In the genomic region with DNA sequence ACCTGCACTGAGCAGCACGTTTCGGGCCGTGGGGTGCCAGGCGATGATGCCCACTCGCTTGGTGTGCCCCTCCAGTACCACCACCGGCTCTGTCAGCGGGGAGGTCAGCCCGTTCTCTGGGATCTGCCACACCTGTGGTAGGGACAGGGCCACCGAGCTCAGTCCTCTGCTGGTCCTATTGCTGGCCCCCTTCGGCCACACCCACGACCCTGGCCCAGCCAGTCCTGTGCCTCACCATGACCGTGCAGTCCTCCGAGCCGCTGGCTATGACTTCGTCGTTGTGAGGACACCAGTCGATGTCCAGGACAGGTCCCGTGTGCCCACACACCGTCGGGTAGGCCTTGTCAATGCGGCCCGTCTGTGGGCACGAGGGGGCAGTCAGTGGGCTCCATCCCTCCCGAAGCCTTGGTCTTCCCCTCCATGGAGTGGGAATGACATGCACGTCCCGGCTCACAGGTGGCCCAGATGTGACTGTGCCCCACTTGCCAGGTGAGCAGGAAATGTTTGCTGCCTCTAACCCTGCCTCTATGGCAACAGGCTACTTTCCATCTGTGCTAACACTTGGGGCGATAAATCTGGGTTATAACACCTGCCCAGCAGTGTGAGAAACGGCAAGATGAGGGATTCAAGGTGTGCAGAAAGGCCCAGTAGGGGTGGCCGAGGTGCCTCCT, we compare ENCODE assay signal across 12 cellular contexts. TPM values are rescaled to one million over a fixed set of nuclear protein-coding genes. Genes with fewer than 3 reads are reported as not detected.
A peak's percentile ranks its signal among the peaks of the same experiment; 100 is the strongest.
DNase-seq lines count a peak whose midpoint lies in the region; ATAC-seq and TF ChIP-seq lines count a peak whose summit lies in the region.
"Had no signal": no experiment of that assay in that cellular context is flagged by ENCODE, and none has a peak within 500 bp of the region (broad histone marks: within the 10 kb centered on the region; RNA-seq: fewer than 3 reads in every experiment).

No MANE protein-coding gene starts in this region.

- TF ChIP-seq CTCF in A673 (conservative IDR thresholded peaks at IDR 0.05; ENCODE audit: low read depth, low read length) (no peak), HFF-Myc (IDR thresholded peaks at IDR 0.05; ENCODE audit: low read depth, low read length, missing control alignments) (no peak)

- no peak overlapping the region for H3K4me3 Mint-ChIP-seq in activated naive CD8-positive, alpha-beta T cell treated with anti-CD3 and anti-CD28 coated beads, Interleukin-2, amount 10 ng/mL, durations not matched to agents 7 days and 5 days

- H3K4me3 ChIP-seq in A673 (ENCODE audit: low read depth, low read length, poor library complexity, severe bottlenecking) (peak overlapping the region; percentile 80), HFF-Myc (replicated peaks; ENCODE audit: low read depth, low read length) (peak overlapping the region; percentile 75; the same call in 1 of the 2 replicates), mesodermal cell (ENCODE audit: extremely low read depth, insufficient read depth, low read length, poor library complexity, severe bottlenecking) (peak overlapping the region; percentile 89)

- H3K27ac Mint-ChIP-seq in activated naive CD8-positive, alpha-beta T cell treated with anti-CD3 and anti-CD28 coated beads, Interleukin-2, amount 10 ng/mL, durations not matched to agents 7 days and 5 days, result peak overlapping the region; percentile 87

- peaks cover 46% of the 10 kb centered on the region for H3K4me1 Mint-ChIP-seq in activated naive CD8-positive, alpha-beta T cell treated with anti-CD3 and anti-CD28 coated beads, Interleukin-2, amount 10 ng/mL, durations not matched to agents 7 days and 5 days

- no peak for ATAC-seq in activated naive CD8-positive, alpha-beta T cell treated with anti-CD3 and anti-CD28 coated beads, Interleukin-2, amount 10 ng/mL, durations not matched to agents 7 days and 5 days (ENCODE audit: low read depth)
- ATAC-seq in HG02763 (IDR thresholded peaks at IDR 0.05; ENCODE audit: unreplicated experiment) (no peak), HG03457 (IDR thresholded peaks at IDR 0.05; ENCODE audit: unreplicated experiment) (no peak)

- H3K36me3 ChIP-seq in A673 (ENCODE audit: insufficient read depth, low read length, poor library complexity, severe bottlenecking) (peaks cover 18% of the 10 kb centered on the region), mesodermal cell (ENCODE audit: control insufficient read depth, insufficient read depth, low read length) (peaks cover 49% of the 10 kb centered on the region)

- peaks cover 14% of the 10 kb centered on the region for H3K36me3 Mint-ChIP-seq in activated naive CD8-positive, alpha-beta T cell treated with anti-CD3 and anti-CD28 coated beads, Interleukin-2, amount 10 ng/mL, durations not matched to agents 7 days and 5 days

- H3K9me3 ChIP-seq in A673 (ENCODE audit: low read depth, low read length, poor library complexity, severe bottlenecking) (no peaks in the 10 kb centered on the region), mesodermal cell (ENCODE audit: control insufficient read depth, low read length) (no peaks in the 10 kb centered on the region)

- TSS peak; percentile 55 for BruUV-seq in A673 (replicated peaks; lab: Mats Ljungman, UMichigan)

- intact Hi-C loops in A673 (cut with micrococcal nuclease; ENCODE audit: unreplicated experiment), result no loop called here

- CTCF ChIA-PET in A673 (lab: Charles Lee), result interaction anchor here (0.6 kb wide), 1 partner anchor 142 kb away, joined by 7 read pairs; a partner anchor contains a TSS

- H3K27ac ChIP-seq in A673 (ENCODE audit: low read depth, low read length, poor library complexity, severe bottlenecking), result no peak overlapping the region
- H3K27ac ChIP-seq in mesodermal cell (ENCODE audit: low read depth, low read length, severe bottlenecking), result no peak overlapping the region
- no peak overlapping the region for H3K27ac ChIP-seq in substantia nigra (ENCODE audit: low read depth, low read length, poor library complexity, severe bottlenecking)

- H3K27me3 ChIP-seq in A673 (replicated peaks; ENCODE audit: insufficient read depth, low read depth, low read length, poor library complexity), result no peaks in the 10 kb centered on the region

- DNase-seq in A673 (ENCODE audit: low spot score) (no peak), HFF-Myc (ENCODE audit: extremely low read depth, low read depth) (no peak), occipital lobe (lab: John Stamatoyannopoulos, UW) (no peak), substantia nigra (lab: John Stamatoyannopoulos, UW) (no peak)
- no peak for DNase-seq in activated naive CD8-positive, alpha-beta T cell treated with anti-CD3 and anti-CD28 coated beads, Interleukin-2, amount 10 ng/mL, durations not matched to agents 7 days and 5 days
- DNase-seq: Kasumi-1 had no signal

- WGBS in mesodermal cell (ENCODE audit: insufficient coverage in 2 of 2), 2 experiments, result 96 to 97% methylated on average over 23 to 28 of the region's 29 CpGs

- no peaks in the 10 kb centered on the region for H3K9me3 Mint-ChIP-seq in activated naive CD8-positive, alpha-beta T cell treated with anti-CD3 and anti-CD28 coated beads, Interleukin-2, amount 10 ng/mL, durations not matched to agents 7 days and 5 days

- POLR2A ChIA-PET in A673 (lab: Charles Lee; ENCODE audit: low non-redundant PET), result no interaction called here
- POLR2A ChIA-PET in activated naive CD8-positive, alpha-beta T cell treated with anti-CD3 and anti-CD28 coated beads, Interleukin-2, amount 10 ng/mL, durations not matched to agents 7 days and 5 days (lab: Charles Lee), result interaction anchor here (1.4 to 16.3 kb wide), 7 partner anchors 11 to 42 kb away, joined by 4 to 491 read pairs (median 6); a partner anchor contains a TSS

- H3K4me1 ChIP-seq in A673 (ENCODE audit: insufficient read depth, low read length, poor library complexity, severe bottlenecking) (peaks cover 5% of the 10 kb centered on the region), mesodermal cell (ENCODE audit: control insufficient read depth, insufficient read depth, low read length, poor library complexity, severe bottlenecking) (peaks cover 2% of the 10 kb centered on the region)

- H3K27me3 Mint-ChIP-seq in activated naive CD8-positive, alpha-beta T cell treated with anti-CD3 and anti-CD28 coated beads, Interleukin-2, amount 10 ng/mL, durations not matched to agents 7 days and 5 days, result no peaks in the 10 kb centered on the region

RNA-seq across cellular contexts. Expression of a gene that starts 1.4 kb away (rescaled TPM):
- total RNA-seq in A673 (2021), result 92.5 and 96.6 TPM in 2 replicates
- total RNA-seq in activated naive CD8-positive, alpha-beta T cell treated with anti-CD3 and anti-CD28 coated beads, Interleukin-2, amount 10 ng/mL, durations not matched to agents 7 days and 5 days, result 100 to 1,000 TPM; 168 to 195 TPM
- 109 TPM for polyA plus RNA-seq in mesodermal cell (2013, experiment 1 of 2)
- polyA plus RNA-seq in mesodermal cell (2013, experiment 2 of 2), result 83.0 TPM
- total RNA-seq in occipital lobe, result 23.4 TPM

RNA-seq across cellular contexts. Expression of a gene that starts 4.4 kb away (rescaled TPM):
- total RNA-seq in A673 (2021) (0.56 and 1.3 TPM in 2 replicates), occipital lobe (not detected)
- 100 to 1,000 TPM; 351 to 371 TPM for total RNA-seq in activated naive CD8-positive, alpha-beta T cell treated with anti-CD3 and anti-CD28 coated beads, Interleukin-2, amount 10 ng/mL, durations not matched to agents 7 days and 5 days
- 1.5 TPM for polyA plus RNA-seq in mesodermal cell (2013, experiment 1 of 2)
- polyA plus RNA-seq in mesodermal cell (2013, experiment 2 of 2), result 1.3 TPM

RNA-seq across cellular contexts. Expression of a gene that starts 10.7 kb away (rescaled TPM):
- total RNA-seq in A673 (2021) (not detected in 2 replicates), occipital lobe (not detected)
- not detected for total RNA-seq in activated naive CD8-positive, alpha-beta T cell treated with anti-CD3 and anti-CD28 coated beads, Interleukin-2, amount 10 ng/mL, durations not matched to agents 7 days and 5 days
- not detected for polyA plus RNA-seq in mesodermal cell (2013, experiment 1 of 2)
- polyA plus RNA-seq in mesodermal cell (2013, experiment 2 of 2), result not detected
- total RNA-seq: bronchial epithelial cell; Daoy; T-helper 1 cell treated with Interleukin-12 subunit alpha and Interleukin-12 subunit beta and Interleukin-4 antibody, amounts not matched to agents 30 ng/mL and 1 ng/mL, for 36 hours had no signal

RNA-seq across cellular contexts. Expression of a gene that starts 13.3 kb away (rescaled TPM):
- total RNA-seq in A673 (2021) (not detected in 2 replicates), occipital lobe (not detected)
- 1 to 10 TPM; 2.8 to 3.0 TPM for total RNA-seq in activated naive CD8-positive, alpha-beta T cell treated with anti-CD3 and anti-CD28 coated beads, Interleukin-2, amount 10 ng/mL, durations not matched to agents 7 days and 5 days
- polyA plus RNA-seq in mesodermal cell (2013, experiment 1 of 2), result not detected
- polyA plus RNA-seq in mesodermal cell (2013, experiment 2 of 2), result not detected
- total RNA-seq: bronchial epithelial cell had no signal

RNA-seq across cellular contexts. Expression of a gene that starts 13.6 kb away (rescaled TPM):
- total RNA-seq in A673 (2021), result 58.8 and 65.0 TPM in 2 replicates
- 10 to 100 TPM; 69.0 to 71.4 TPM for total RNA-seq in activated naive CD8-positive, alpha-beta T cell treated with anti-CD3 and anti-CD28 coated beads, Interleukin-2, amount 10 ng/mL, durations not matched to agents 7 days and 5 days
- polyA plus RNA-seq in mesodermal cell (2013, experiment 1 of 2), result 43.4 TPM
- 42.5 TPM for polyA plus RNA-seq in mesodermal cell (2013, experiment 2 of 2)
- 13.1 TPM for total RNA-seq in occipital lobe

Comparison
In these comparisons a context has a peak if more than half of its experiments do, and no peak if none do; other contexts are left out.
1. RNA of a gene that starts 4.4 kb away (total RNA-seq): 351 to 371 TPM in activated naive CD8-positive, alpha-beta T cell treated with anti-CD3 and anti-CD28 coated beads, Interleukin-2, amount 10 ng/mL, durations not matched to agents 7 days and 5 days; 0.56 to 1.3 TPM in A673 and not detected in occipital lobe (single experiment); every median in the first group is over 100 times any median in the second.
2. Peak in every context shown above with its lines, with median percentiles within 50 percentile points of each other: H3K4me3 ChIP-seq.